In the genomic region with DNA sequence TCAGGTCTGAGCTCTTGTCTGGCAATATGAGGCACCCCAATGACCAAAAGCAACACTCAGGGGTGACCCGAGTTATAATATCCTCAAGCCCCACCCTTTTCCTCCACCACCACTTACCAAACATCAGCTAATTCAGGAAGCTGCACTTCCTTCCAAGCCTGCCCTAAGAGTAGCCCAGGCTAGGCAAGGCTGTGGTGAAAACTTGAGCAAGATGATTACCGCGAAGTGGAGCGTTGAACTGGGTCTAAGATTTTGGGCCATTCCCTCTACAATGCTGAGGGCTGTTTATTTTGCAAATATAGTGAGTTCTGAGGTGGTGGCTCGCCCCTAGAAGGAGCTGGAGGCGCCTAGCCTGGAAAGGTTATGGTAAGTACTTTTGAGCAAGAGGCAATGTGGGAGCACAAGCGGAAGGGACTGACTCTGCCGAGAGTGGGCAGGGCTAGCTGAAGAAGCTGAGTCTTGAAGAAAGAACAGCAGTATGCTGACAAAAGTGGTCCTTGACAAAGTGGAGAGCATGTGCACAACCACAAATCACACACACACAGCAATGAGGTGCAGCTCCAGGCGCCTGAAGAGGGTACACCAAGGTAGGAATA, we compare ENCODE assay signal across 13 cellular contexts. TPM values are rescaled to one million over a fixed set of nuclear protein-coding genes. Genes with fewer than 3 reads are reported as not detected.
A peak's percentile ranks its signal among the peaks of the same experiment; 100 is the strongest.
DNase-seq lines count a peak whose midpoint lies in the region; ATAC-seq, FAIRE-seq and TF ChIP-seq lines count a peak whose summit lies in the region.
"Had no signal": no experiment of that assay in that cellular context is flagged by ENCODE, and none has a peak within 500 bp of the region (broad histone marks: within the 10 kb centered on the region; RNA-seq: fewer than 3 reads in every experiment).

A gene with protein sequence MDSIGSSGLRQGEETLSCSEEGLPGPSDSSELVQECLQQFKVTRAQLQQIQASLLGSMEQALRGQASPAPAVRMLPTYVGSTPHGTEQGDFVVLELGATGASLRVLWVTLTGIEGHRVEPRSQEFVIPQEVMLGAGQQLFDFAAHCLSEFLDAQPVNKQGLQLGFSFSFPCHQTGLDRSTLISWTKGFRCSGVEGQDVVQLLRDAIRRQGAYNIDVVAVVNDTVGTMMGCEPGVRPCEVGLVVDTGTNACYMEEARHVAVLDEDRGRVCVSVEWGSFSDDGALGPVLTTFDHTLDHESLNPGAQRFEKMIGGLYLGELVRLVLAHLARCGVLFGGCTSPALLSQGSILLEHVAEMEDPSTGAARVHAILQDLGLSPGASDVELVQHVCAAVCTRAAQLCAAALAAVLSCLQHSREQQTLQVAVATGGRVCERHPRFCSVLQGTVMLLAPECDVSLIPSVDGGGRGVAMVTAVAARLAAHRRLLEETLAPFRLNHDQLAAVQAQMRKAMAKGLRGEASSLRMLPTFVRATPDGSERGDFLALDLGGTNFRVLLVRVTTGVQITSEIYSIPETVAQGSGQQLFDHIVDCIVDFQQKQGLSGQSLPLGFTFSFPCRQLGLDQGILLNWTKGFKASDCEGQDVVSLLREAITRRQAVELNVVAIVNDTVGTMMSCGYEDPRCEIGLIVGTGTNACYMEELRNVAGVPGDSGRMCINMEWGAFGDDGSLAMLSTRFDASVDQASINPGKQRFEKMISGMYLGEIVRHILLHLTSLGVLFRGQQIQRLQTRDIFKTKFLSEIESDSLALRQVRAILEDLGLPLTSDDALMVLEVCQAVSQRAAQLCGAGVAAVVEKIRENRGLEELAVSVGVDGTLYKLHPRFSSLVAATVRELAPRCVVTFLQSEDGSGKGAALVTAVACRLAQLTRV (minus strand): TSS at position 51 of the 596 bp plus-strand sequence. CDS start 3,187 bp downstream, outside the sequence.

- no peaks in the 10 kb centered on the region for H3K79me2 ChIP-seq in HepG2 (ENCODE audit: insufficient read depth, low read length)

- in situ Hi-C loops in HepG2 (cut with HindIII; ENCODE audit: extremely low pct_ligation_motif_present, low pct_unique_long_range_greater_than_20kb): no loop called here

- H3K27me3 ChIP-seq in right lobe of liver (no peaks in the 10 kb centered on the region), HepG2 (ENCODE audit: control insufficient read depth in 1 of 2, insufficient read depth in 2 of 2, low read length in 2 of 2) (peaks cover 0 to 2% of the 10 kb centered on the region in 2 experiments; a peak in 1 of 5 replicates), upper lobe of right lung (no peaks in the 10 kb centered on the region)
- H3K27me3 ChIP-seq: cardiac muscle cell had no signal

- no peak within 1 kb of the TSS for H3K4me2 ChIP-seq in HepG2 (ENCODE audit: low read depth, low read length)
- H3K4me2 ChIP-seq: smooth muscle cell had no signal

- peak within 1 kb of the TSS in 2 of 3 donors; percentile 17 to 22 for H3K4me3 ChIP-seq in right lobe of liver
- no peak within 1 kb of the TSS for H3K4me3 ChIP-seq in HepG2 (replicated peaks in 1 of 3; ENCODE audit: insufficient read depth in 1 of 3, low read depth in 2 of 3, low read length in 3 of 3)
- H3K4me3 ChIP-seq in upper lobe of right lung: peak within 1 kb of the TSS; percentile 24
- H3K4me3 ChIP-seq: cardiac muscle cell, smooth muscle cell had no signal

- TF ChIP-seq CTCF in right lobe of liver (IDR thresholded peaks at IDR 0.05) (no peak), HepG2 (CRISPR knock-in tag; IDR thresholded peaks at IDR 0.05) (no peak), upper lobe of right lung (IDR thresholded peaks at IDR 0.05) (no peak)

- no peaks in the 10 kb centered on the region for H3K27me3 Mint-ChIP-seq in activated T-helper 2 cell treated with anti-CD3 and anti-CD28 coated beads, Interferon-gamma antibody, Interleukin-2, Interleukin-4, amounts not matched to agents 10 μg/mL and 5 μg/mL and 100 μg/mL, durations not matched to agents 14 hours and 24 hours and 36 hours (ENCODE audit: low read depth)

- H4K20me1 ChIP-seq in HepG2 (ENCODE audit: insufficient read depth, low read length): no peaks in the 10 kb centered on the region

- peak within 1 kb of the TSS in 1 of 3 donors; percentile 24 for H3K27ac ChIP-seq in right lobe of liver
- H3K27ac ChIP-seq in HepG2 (ENCODE audit: extremely low read length, insufficient read depth, low read length): no peak within 1 kb of the TSS
- H3K27ac ChIP-seq in upper lobe of right lung: peak within 1 kb of the TSS; percentile 42
- H3K27ac ChIP-seq: cardiac muscle cell had no signal

- H3K4me1 Mint-ChIP-seq in activated T-helper 2 cell treated with anti-CD3 and anti-CD28 coated beads, Interferon-gamma antibody, Interleukin-2, Interleukin-4, amounts not matched to agents 10 μg/mL and 5 μg/mL and 100 μg/mL, durations not matched to agents 14 hours and 24 hours and 36 hours (ENCODE audit: low read depth): peaks cover 17% of the 10 kb centered on the region

- no peak for FAIRE-seq in HepG2 (lab: Jason Lieb, UNC)
- FAIRE-seq: frontal cortex had no signal

- no peaks in the 10 kb centered on the region for H3K9me3 ChIP-seq in right lobe of liver
- no peaks in the 10 kb centered on the region for H3K9me3 ChIP-seq in HepG2 (ENCODE audit: low read length)
- no peaks in the 10 kb centered on the region for H3K9me3 ChIP-seq in upper lobe of right lung

- CTCF ChIA-PET in HepG2 (lab: Yijun Ruan, JAX; ENCODE audit: low intra/inter-chr PET ratio, low total read pairs): no interaction called here

- peaks cover 0 to 8% (median 4%) of the 10 kb centered on the region in 4 donors for H3K36me3 ChIP-seq in right lobe of liver
- H3K36me3 ChIP-seq in HepG2 (replicated peaks in 1 of 2; ENCODE audit: control insufficient read depth in 1 of 2, insufficient read depth in 2 of 2, low read length in 2 of 2): peaks cover 4 to 7% of the 10 kb centered on the region in 2 experiments; a peak in 4 of 5 replicates
- H3K36me3 ChIP-seq in upper lobe of right lung: peaks cover 12% of the 10 kb centered on the region

- no peak within 1 kb of the TSS for H3K9ac ChIP-seq in HepG2 (ENCODE audit: insufficient read depth, low read depth, low read length)

- H3K36me3 Mint-ChIP-seq in activated T-helper 2 cell treated with anti-CD3 and anti-CD28 coated beads, Interferon-gamma antibody, Interleukin-2, Interleukin-4, amounts not matched to agents 10 μg/mL and 5 μg/mL and 100 μg/mL, durations not matched to agents 14 hours and 24 hours and 36 hours (ENCODE audit: low read depth): peaks cover 26% of the 10 kb centered on the region

- ATAC-seq in right lobe of liver (peak; percentile 50 to 68 (median 54)), HepG2 (no peak), upper lobe of right lung (peak; percentile 80), HG03196 (IDR thresholded peaks at IDR 0.05; ENCODE audit: unreplicated experiment) (no peak), GM21619 (IDR thresholded peaks at IDR 0.05; ENCODE audit: unreplicated experiment) (no peak)

- TF ChIP-seq EP300 in HepG2 (IDR thresholded peaks at IDR 0.05; ENCODE audit: low read depth in 2 of 2, low read length in 2 of 2) (no peak), HepG2 (CRISPR knock-in tag; IDR thresholded peaks at IDR 0.05; ENCODE audit: borderline replicate concordance) (no peak)

- no peak within 1 kb of the TSS for H3K4me3 Mint-ChIP-seq in activated T-helper 2 cell treated with anti-CD3 and anti-CD28 coated beads, Interferon-gamma antibody, Interleukin-2, Interleukin-4, amounts not matched to agents 10 μg/mL and 5 μg/mL and 100 μg/mL, durations not matched to agents 14 hours and 24 hours and 36 hours (ENCODE audit: low read depth)

- no peaks in the 10 kb centered on the region for H3K9me3 Mint-ChIP-seq in activated T-helper 2 cell treated with anti-CD3 and anti-CD28 coated beads, Interferon-gamma antibody, Interleukin-2, Interleukin-4, amounts not matched to agents 10 μg/mL and 5 μg/mL and 100 μg/mL, durations not matched to agents 14 hours and 24 hours and 36 hours

- H2AFZ ChIP-seq in HepG2 (ENCODE audit: low read length): no peak within 1 kb of the TSS

- 61% methylated on average over 8 of the region's 9 CpGs for WGBS in right lobe of liver (ENCODE audit: insufficient coverage, low coverage, low lambda C conversion rate, missing lambda C conversion rate)
- WGBS in HepG2 (ENCODE audit: low lambda C conversion rate): 88% methylated on average over 9 of the region's 9 CpGs

- H3K27ac Mint-ChIP-seq in activated T-helper 2 cell treated with anti-CD3 and anti-CD28 coated beads, Interferon-gamma antibody, Interleukin-2, Interleukin-4, amounts not matched to agents 10 μg/mL and 5 μg/mL and 100 μg/mL, durations not matched to agents 14 hours and 24 hours and 36 hours: peak within 1 kb of the TSS; percentile 12

- no peaks in the 10 kb centered on the region for H3K4me1 ChIP-seq in right lobe of liver
- H3K4me1 ChIP-seq in HepG2 (ENCODE audit: insufficient read depth, low read length): peaks cover 16% of the 10 kb centered on the region
- H3K4me1 ChIP-seq in upper lobe of right lung: peaks cover 22% of the 10 kb centered on the region

- BruUV-seq in HepG2 (replicated peaks; lab: Mats Ljungman, UMichigan): no TSS peak

- POLR2A ChIA-PET in HepG2 (lab: Yijun Ruan, JAX): no interaction called here

- TF ChIP-seq POLR2A in right lobe of liver (IDR thresholded peaks at IDR 0.05) (no peak), HepG2 (IDR thresholded peaks at IDR 0.05; ENCODE audit: insufficient read depth in 1 of 2, low read depth in 2 of 2, low read length in 2 of 2) (no peak)

- peak in 2 of 3 donors; percentile 45 to 51 for DNase-seq in right lobe of liver
- DNase-seq in HepG2 (ENCODE audit: low spot score): no peak
- no peak for DNase-seq in activated T-helper 2 cell treated with anti-CD3 and anti-CD28 coated beads, Interferon-gamma antibody, Interleukin-2, Interleukin-4, amounts not matched to agents 10 μg/mL and 5 μg/mL and 100 μg/mL, durations not matched to agents 14 hours and 24 hours and 36 hours (ENCODE audit: low spot score)
- no peak for DNase-seq in mesenteric fat pad (ENCODE audit: low spot score)
- DNase-seq in upper lobe of right lung: no peak
- no peak for DNase-seq in DMS153 (lab: John Stamatoyannopoulos, UW)
- DNase-seq: NCI-H2227 treated with DMSO at 0.1 percent for 48 hours had no signal

- no peak for TF ChIP-seq RAD21 in HepG2 (CRISPR knock-in tag; IDR thresholded peaks at IDR 0.05)

- intact Hi-C loops in right lobe of liver (cut with DNase I) (no loop called here), HepG2 (cut with micrococcal nuclease; ENCODE audit: unreplicated experiment) (no loop called here), upper lobe of right lung (cut with DNase I) (no loop called here)
- intact Hi-C loops in activated T-helper 2 cell treated with anti-CD3 and anti-CD28 coated beads, Interferon-gamma antibody, Interleukin-2, Interleukin-4, amounts not matched to agents 10 μg/mL and 5 μg/mL and 100 μg/mL, durations not matched to agents 14 hours and 24 hours and 36 hours (cut with micrococcal nuclease): no loop called here

RNA-seq across cellular contexts. Expression of the gene that starts here (rescaled TPM):
- total RNA-seq in right lobe of liver: 10 to 100 TPM in 2 of 6 experiments, 1 to 10 TPM in 4; 2.3 to 21.1 (median 9.1) TPM
- not detected in 2 replicates for total RNA-seq in HepG2 (2016; rRNA removed; fragmentation: Illumina TruSeq; extraction: Trizol)
- total RNA-seq in HepG2 (2016; cell fraction: cytosol; rRNA removed; fragmentation: Illumina TruSeq; extraction: Trizol; ENCODE audit: low read depth): not detected in 2 replicates
- not detected in 2 replicates for total RNA-seq in HepG2 (2016; cell fraction: insoluble cytoplasmic fraction; rRNA removed; fragmentation: Illumina TruSeq; extraction: Trizol)
- total RNA-seq in HepG2 (2016; cell fraction: membrane; rRNA removed; fragmentation: Illumina TruSeq; extraction: Trizol): not detected in 2 replicates
- total RNA-seq in HepG2 (2016; cell fraction: nucleus; rRNA removed; fragmentation: Illumina TruSeq; extraction: Trizol): not detected in 2 replicates
- 0.13 TPM in 1 of 2 replicates, not detected in the other for polyA plus RNA-seq in HepG2 (2011; rRNA removed)
- not detected in 2 replicates for polyA plus RNA-seq in HepG2 (2011; cell fraction: cytosol; rRNA removed)
- 0.28 and 0.32 TPM in 2 replicates for polyA plus RNA-seq in HepG2 (2011; cell fraction: nucleus; rRNA removed)
- polyA plus RNA-seq in HepG2 (2012): not detected in 2 replicates
- polyA plus RNA-seq in HepG2 (2016; cell fraction: cytosol; fragmentation: Illumina TruSeq; extraction: Trizol; ENCODE audit: low read depth): not detected in 2 replicates
- not detected in 2 replicates for polyA plus RNA-seq in HepG2 (2016; cell fraction: insoluble cytoplasmic fraction; fragmentation: Illumina TruSeq; extraction: Trizol; ENCODE audit: low read depth)
- not detected in 2 replicates for polyA plus RNA-seq in HepG2 (2016; cell fraction: membrane; fragmentation: Illumina TruSeq; extraction: Trizol; ENCODE audit: low read depth)
- not detected in 2 replicates for polyA plus RNA-seq in HepG2 (2016; cell fraction: nucleus; fragmentation: Illumina TruSeq; extraction: Trizol; ENCODE audit: insufficient read depth, low read depth)
- polyA minus RNA-seq in HepG2 (2011; rRNA and poly(A)+ RNA removed; ENCODE audit: low replicate concordance): not detected in 2 replicates
- polyA minus RNA-seq in HepG2 (2011; cell fraction: cytosol; rRNA and poly(A)+ RNA removed): not detected in 2 replicates
- not detected in 2 replicates for polyA minus RNA-seq in HepG2 (2011; cell fraction: nucleus; rRNA and poly(A)+ RNA removed)
- total RNA-seq in activated T-helper 2 cell treated with anti-CD3 and anti-CD28 coated beads, Interferon-gamma antibody, Interleukin-2, Interleukin-4, amounts not matched to agents 10 μg/mL and 5 μg/mL and 100 μg/mL, durations not matched to agents 14 hours and 24 hours and 36 hours: 0.25 and 0.52 TPM in 2 replicates
- 41.1 TPM for total RNA-seq in mesenteric fat pad
- 50.5 TPM for total RNA-seq in upper lobe of right lung
- total RNA-seq: cardiac muscle cell, smooth muscle cell had no signal
- polyA plus RNA-seq: BJ, cardiac muscle cell, smooth muscle cell had no signal

Comparison
In these comparisons a context has a peak if more than half of its experiments do, and no peak if none do; other contexts are left out.
1. ATAC-seq: peak in right lobe of liver (4 of 4) and upper lobe of right lung (single experiment); none in HepG2 (single experiment), HG03196 (single experiment) and GM21619 (single experiment).
2. DNase-seq: peak in right lobe of liver (2 of 3); none in HepG2 (single experiment), activated T-helper 2 cell treated with anti-CD3 and anti-CD28 coated beads, Interferon-gamma antibody, Interleukin-2, Interleukin-4, amounts not matched to agents 10 μg/mL and 5 μg/mL and 100 μg/mL, durations not matched to agents 14 hours and 24 hours and 36 hours (single experiment), mesenteric fat pad (single experiment), upper lobe of right lung (single experiment) and DMS153 (single experiment).
3. H3K4me3 ChIP-seq: peak in right lobe of liver (2 of 3) and upper lobe of right lung (single experiment); none in HepG2 (0 of 3).